Comparison of ENCODE assay signal across 23 cellular contexts in the genomic region with DNA sequence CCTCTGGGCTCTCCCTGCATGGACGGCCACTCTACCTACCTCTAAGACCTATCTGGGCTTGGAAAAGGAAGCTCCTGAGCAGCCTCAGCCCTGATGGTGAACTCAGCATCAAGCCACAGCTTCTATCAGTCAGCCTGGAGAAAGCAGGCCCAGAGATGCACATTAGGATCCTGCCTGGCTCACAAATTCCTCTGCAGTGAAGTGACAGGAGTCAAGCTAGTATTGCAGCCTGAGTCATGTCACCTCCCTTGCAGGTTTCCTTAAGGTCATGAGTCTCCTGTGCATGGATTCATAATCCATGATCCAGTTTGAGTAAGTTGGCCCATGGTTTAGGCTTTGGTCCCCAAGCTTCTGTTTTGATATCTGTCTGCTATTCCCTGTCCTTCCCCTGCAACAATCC. TPM values are rescaled to one million over a fixed set of nuclear protein-coding genes. Genes with fewer than 3 reads are reported as not detected.
DNase-seq lines count a peak whose midpoint lies in the region; ATAC-seq and TF ChIP-seq lines count a peak whose summit lies in the region.
"Had no signal": no experiment of that assay in that cellular context is flagged by ENCODE, and none has a peak within 500 bp of the region (broad histone marks: within the 10 kb centered on the region; RNA-seq: fewer than 3 reads in every experiment).

No MANE protein-coding gene starts in this region.

- H3K27ac Mint-ChIP-seq in T-helper 2 cell treated with Interferon-gamma antibody and Interleukin-4, amounts not matched to agents 5 μg/mL and 100 μg/mL, for 36 hours, result peak overlapping the region; percentile 87
- peak overlapping the region; percentile 51 for H3K27ac Mint-ChIP-seq in activated T-helper 1 cell treated with anti-CD3 and anti-CD28 coated beads, Interleukin-12 subunit alpha, Interleukin-12 subunit beta, Interleukin-2, Interleukin-4 antibody, amounts not matched to agents 30 ng/mL and 10 ng/mL and 1 ng/mL, durations not matched to agents 14 hours and 24 hours and 36 hours
- peak overlapping the region in 5 of 6 donors; percentile 44 to 100 (median 81) for H3K27ac Mint-ChIP-seq in naive B cell
- H3K27ac Mint-ChIP-seq: GM23338 had no signal

- no peak for TF ChIP-seq CTCF in DND-41 (IDR thresholded peaks at IDR 0.05; ENCODE audit: borderline replicate concordance, extremely low read depth, low read length, poor library complexity, severe bottlenecking)

- no peak overlapping the region for H2AFZ ChIP-seq in DND-41 (ENCODE audit: low read depth, low read length)
- H2AFZ ChIP-seq: GM23338 had no signal

- H3K4me1 ChIP-seq in DND-41 (ENCODE audit: insufficient read depth, low read length), result peaks cover 73% of the 10 kb centered on the region
- H3K4me1 ChIP-seq: esophagus muscularis mucosa, gastroesophageal sphincter had no signal

- no peaks in the 10 kb centered on the region for H3K27me3 ChIP-seq in DND-41 (ENCODE audit: insufficient read depth, low read length, poor library complexity)
- H3K27me3 ChIP-seq: esophagus muscularis mucosa, gastroesophageal sphincter had no signal

- ATAC-seq in DND-41 (ENCODE audit: insufficient read depth, low read depth) (no peak), naive B cell (ENCODE audit: low read depth in 2 of 2) (no peak)
- ATAC-seq: activated naive CD4-positive, alpha-beta T cell treated with anti-CD3 and anti-CD28 coated beads, Interleukin-2, amount 50 U/mL, for 72 hours; gastroesophageal sphincter; GM23338; lower lobe of right lung had no signal

- intact Hi-C loops in activated T-helper 1 cell treated with anti-CD3 and anti-CD28 coated beads, Interleukin-12 subunit alpha, Interleukin-12 subunit beta, Interleukin-2, Interleukin-4 antibody, amounts not matched to agents 30 ng/mL and 10 ng/mL and 1 ng/mL, durations not matched to agents 14 hours and 24 hours and 36 hours (cut with micrococcal nuclease), result loop anchor here (2.0 kb wide), 1 partner anchor 181 kb away; no protein-coding TSS in a partner anchor

- H3K4me1 Mint-ChIP-seq in T-helper 2 cell treated with Interferon-gamma antibody and Interleukin-4, amounts not matched to agents 5 μg/mL and 100 μg/mL, for 36 hours (ENCODE audit: low read depth), result peaks cover 91% of the 10 kb centered on the region
- H3K4me1 Mint-ChIP-seq in activated T-helper 1 cell treated with anti-CD3 and anti-CD28 coated beads, Interleukin-12 subunit alpha, Interleukin-12 subunit beta, Interleukin-2, Interleukin-4 antibody, amounts not matched to agents 30 ng/mL and 10 ng/mL and 1 ng/mL, durations not matched to agents 14 hours and 24 hours and 36 hours (ENCODE audit: low read depth), result peaks cover 100% of the 10 kb centered on the region
- peaks cover 55 to 89% (median 73%) of the 10 kb centered on the region in 3 donors for H3K4me1 Mint-ChIP-seq in naive B cell

- no peaks in the 10 kb centered on the region for H3K79me2 ChIP-seq in DND-41 (ENCODE audit: insufficient read depth, low read length)

- H3K4me2 ChIP-seq in DND-41 (ENCODE audit: insufficient read depth, low read length), result no peak overlapping the region
- H3K4me2 ChIP-seq: GM23338, KMS-11 had no signal

- H3K27me3 Mint-ChIP-seq in T-helper 2 cell treated with Interferon-gamma antibody and Interleukin-4, amounts not matched to agents 5 μg/mL and 100 μg/mL, for 36 hours (ENCODE audit: low read depth), result no peaks in the 10 kb centered on the region
- H3K27me3 Mint-ChIP-seq in activated T-helper 1 cell treated with anti-CD3 and anti-CD28 coated beads, Interleukin-12 subunit alpha, Interleukin-12 subunit beta, Interleukin-2, Interleukin-4 antibody, amounts not matched to agents 30 ng/mL and 10 ng/mL and 1 ng/mL, durations not matched to agents 14 hours and 24 hours and 36 hours (ENCODE audit: insufficient read depth), result no peaks in the 10 kb centered on the region
- H3K27me3 Mint-ChIP-seq in naive B cell, result no peaks in the 10 kb centered on the region

- no peak overlapping the region for H3K4me3 Mint-ChIP-seq in T-helper 2 cell treated with Interferon-gamma antibody and Interleukin-4, amounts not matched to agents 5 μg/mL and 100 μg/mL, for 36 hours
- no peak overlapping the region for H3K4me3 Mint-ChIP-seq in activated T-helper 1 cell treated with anti-CD3 and anti-CD28 coated beads, Interleukin-12 subunit alpha, Interleukin-12 subunit beta, Interleukin-2, Interleukin-4 antibody, amounts not matched to agents 30 ng/mL and 10 ng/mL and 1 ng/mL, durations not matched to agents 14 hours and 24 hours and 36 hours
- peak overlapping the region in 2 of 8 donors; percentile 33 to 44 for H3K4me3 Mint-ChIP-seq in naive B cell
- H3K4me3 Mint-ChIP-seq: GM23338 had no signal

- no peak for DNase-seq in T-helper 2 cell treated with Interferon-gamma antibody and Interleukin-4, amounts not matched to agents 5 μg/mL and 100 μg/mL, for 36 hours (ENCODE audit: low spot score)
- DNase-seq in T-helper 2 cell, result no peak
- DNase-seq in DND-41, result no peak
- DNase-seq in activated T-helper 1 cell treated with anti-CD3 and anti-CD28 coated beads, Interleukin-12 subunit alpha, Interleukin-12 subunit beta, Interleukin-2, Interleukin-4 antibody, amounts not matched to agents 30 ng/mL and 10 ng/mL and 1 ng/mL, durations not matched to agents 14 hours and 24 hours and 36 hours (ENCODE audit: low spot score), result no peak
- no peak for DNase-seq in naive B cell
- DNase-seq in activated T-cell treated with anti-CD3 and anti-CD28 coated beads, Interleukin-2, amount 50 U/mL, for 48 hours, result no peak
- DNase-seq in NCI-H1092 (lab: John Stamatoyannopoulos, UW), result no peak
- no peak for DNase-seq in HUDEP-2 (lab: John Stamatoyannopoulos, UW; ENCODE audit: unreplicated experiment in 76 of 76)
- DNase-seq: 8988T; activated T-cell treated with anti-CD3 and anti-CD28 coated beads for 4 hours; Calu3; effector CD8-positive, alpha-beta T cell; lower lobe of right lung; NCI-H1092 treated with DMSO at 0.1 percent for 48 hours; NCI-H2081; NCI-H446; SHP77 treated with DMSO at 0.1 percent for 48 hours had no signal

- peak overlapping the region; percentile 9 for H3K27ac ChIP-seq in DND-41 (ENCODE audit: low read length)
- H3K27ac ChIP-seq: esophagus muscularis mucosa, gastroesophageal sphincter, KMS-11, lower lobe of right lung, thoracic aorta had no signal

- H3K4me3 ChIP-seq in DND-41 (ENCODE audit: low read depth in 1 of 2, low read length in 2 of 2), result no peak overlapping the region
- H3K4me3 ChIP-seq: esophagus muscularis mucosa, gastroesophageal sphincter, GM23338, lower lobe of right lung, thoracic aorta had no signal

- no peaks in the 10 kb centered on the region for H3K9me3 Mint-ChIP-seq in T-helper 2 cell treated with Interferon-gamma antibody and Interleukin-4, amounts not matched to agents 5 μg/mL and 100 μg/mL, for 36 hours
- H3K9me3 Mint-ChIP-seq in activated T-helper 1 cell treated with anti-CD3 and anti-CD28 coated beads, Interleukin-12 subunit alpha, Interleukin-12 subunit beta, Interleukin-2, Interleukin-4 antibody, amounts not matched to agents 30 ng/mL and 10 ng/mL and 1 ng/mL, durations not matched to agents 14 hours and 24 hours and 36 hours, result no peaks in the 10 kb centered on the region
- H3K9me3 Mint-ChIP-seq in naive B cell, result no peaks in the 10 kb centered on the region
- H3K9me3 Mint-ChIP-seq: activated naive CD4-positive, alpha-beta T cell treated with anti-CD3 and anti-CD28 coated beads, Interleukin-2, amount 50 U/mL, for 72 hours; GM23338 had no signal

- peaks cover 3% of the 10 kb centered on the region; the same call in 1 of the 2 replicates for H4K20me1 ChIP-seq in DND-41 (ENCODE audit: insufficient read depth, low read length)

- no peaks in the 10 kb centered on the region for H3K9me3 ChIP-seq in DND-41 (ENCODE audit: insufficient read depth, low read length, severe bottlenecking)
- H3K9me3 ChIP-seq: esophagus muscularis mucosa, gastroesophageal sphincter, lower lobe of right lung, thoracic aorta had no signal

- no peak overlapping the region for H3K9ac ChIP-seq in DND-41 (ENCODE audit: low read depth, low read length)
- H3K9ac ChIP-seq: KMS-11 had no signal

- H3K36me3 Mint-ChIP-seq in T-helper 2 cell treated with Interferon-gamma antibody and Interleukin-4, amounts not matched to agents 5 μg/mL and 100 μg/mL, for 36 hours (ENCODE audit: low read depth), result no peaks in the 10 kb centered on the region
- peaks cover 6% of the 10 kb centered on the region for H3K36me3 Mint-ChIP-seq in activated T-helper 1 cell treated with anti-CD3 and anti-CD28 coated beads, Interleukin-12 subunit alpha, Interleukin-12 subunit beta, Interleukin-2, Interleukin-4 antibody, amounts not matched to agents 30 ng/mL and 10 ng/mL and 1 ng/mL, durations not matched to agents 14 hours and 24 hours and 36 hours (ENCODE audit: low read depth)
- H3K36me3 Mint-ChIP-seq in naive B cell, result no peaks in the 10 kb centered on the region
- H3K36me3 Mint-ChIP-seq: activated naive CD4-positive, alpha-beta T cell treated with anti-CD3 and anti-CD28 coated beads, Interleukin-2, amount 50 U/mL, for 72 hours had no signal

- H3K36me3 ChIP-seq in DND-41 (ENCODE audit: insufficient read depth, low read length), result no peaks in the 10 kb centered on the region
- H3K36me3 ChIP-seq: esophagus muscularis mucosa, gastroesophageal sphincter, lower lobe of right lung, thoracic aorta had no signal

RNA-seq across cellular contexts. Expression of gene DUSP10, which starts 37.9 kb away (rescaled TPM):
- total RNA-seq in activated T-helper 1 cell treated with anti-CD3 and anti-CD28 coated beads, Interleukin-12 subunit alpha, Interleukin-12 subunit beta, Interleukin-2, Interleukin-4 antibody, amounts not matched to agents 30 ng/mL and 10 ng/mL and 1 ng/mL, durations not matched to agents 14 hours and 24 hours and 36 hours, result 19.2 and 19.4 TPM in 2 replicates
- polyA plus RNA-seq in naive B cell (ENCODE audit: low read depth in 6 of 6), result 10 to 100 TPM in 3 of 6 donors, 1 to 10 TPM in 3; 2.7 to 23.1 (median 10.0) TPM
